ENCODE assay signal across 9 cellular contexts in genomic region chr7:123750389-123751230, GRCh38. TPM values are rescaled to one million over a fixed set of nuclear protein-coding genes. Genes with fewer than 3 reads are reported as not detected.
DNase-seq lines count a peak whose midpoint lies in the region; ATAC-seq and TF ChIP-seq lines count a peak whose summit lies in the region.
"Had no signal": no experiment of that assay in that cellular context is flagged by ENCODE, and none has a peak within 500 bp of the region (broad histone marks: within the 10 kb centered on the region; RNA-seq: fewer than 3 reads in every experiment).

No MANE protein-coding gene starts in this region.

- H3K4me3 ChIP-seq in cardiac muscle cell (peak overlapping the region; percentile 93), right cardiac atrium (ENCODE audit: low read length) (no peak overlapping the region), hepatocyte (peak overlapping the region; percentile 53), testis (no peak overlapping the region)

- no peak for ATAC-seq in right cardiac atrium

- peaks cover 18% of the 10 kb centered on the region for H4K20me1 ChIP-seq in hepatocyte (ENCODE audit: insufficient read depth, poor library complexity, severe bottlenecking)

- H3K79me2 ChIP-seq in hepatocyte, result peaks cover 50% of the 10 kb centered on the region

- H3K27me3 ChIP-seq in cardiac muscle cell (no peaks in the 10 kb centered on the region), right cardiac atrium (ENCODE audit: control insufficient read depth, insufficient read depth) (no peaks in the 10 kb centered on the region), hepatocyte (no peaks in the 10 kb centered on the region), testis (no peaks in the 10 kb centered on the region)

- in situ Hi-C loops in ACHN (cut with HindIII; ENCODE audit: low pct_ligation_motif_present, low pct_unique_long_range_greater_than_20kb, low sequenced_read_pairs), result no loop called here

- H3K9me2 ChIP-seq in hepatocyte (replicated peaks; ENCODE audit: insufficient read depth), result no peaks in the 10 kb centered on the region

- no peak for DNase-seq in cardiac muscle cell (ENCODE audit: low read depth in 1 of 2, low spot score in 1 of 2)
- DNase-seq in right cardiac atrium, result no peak
- DNase-seq in RKO (ENCODE audit: low spot score), result peak; percentile 37
- no peak for DNase-seq in hepatocyte (ENCODE audit: low spot score)
- DNase-seq in testis, result no peak
- no peak for DNase-seq in ACHN
- DNase-seq in T-helper 2 cell, result no peak
- no peak for DNase-seq in NCI-H2196 treated with DMSO at 0.1 percent for 48 hours (lab: John Stamatoyannopoulos, UW; ENCODE audit: unreplicated experiment)
- DNase-seq: DMS79 had no signal

- H3K9me3 ChIP-seq in cardiac muscle cell (ENCODE audit: low read depth) (no peaks in the 10 kb centered on the region), right cardiac atrium (ENCODE audit: control insufficient read depth, low read length) (no peaks in the 10 kb centered on the region), hepatocyte (ENCODE audit: low read depth) (no peaks in the 10 kb centered on the region), testis (no peaks in the 10 kb centered on the region)

- H3K36me3 ChIP-seq in cardiac muscle cell (no peaks in the 10 kb centered on the region), hepatocyte (replicated peaks; ENCODE audit: insufficient read depth, low read depth) (no peaks in the 10 kb centered on the region), testis (ENCODE audit: low read depth, missing control alignments) (no peaks in the 10 kb centered on the region)

- peaks cover 37% of the 10 kb centered on the region for H3K4me1 ChIP-seq in cardiac muscle cell (ENCODE audit: low read depth)
- H3K4me1 ChIP-seq in right cardiac atrium (ENCODE audit: control insufficient read depth, insufficient read depth, low read length), result no peaks in the 10 kb centered on the region
- peaks cover 19% of the 10 kb centered on the region for H3K4me1 ChIP-seq in hepatocyte (ENCODE audit: insufficient read depth)
- H3K4me1 ChIP-seq in testis, result peaks cover 22% of the 10 kb centered on the region

- no peak overlapping the region for H2AFZ ChIP-seq in hepatocyte

- peak overlapping the region; percentile 82 for H3K4me2 ChIP-seq in hepatocyte

- TF ChIP-seq POLR2A in testis (IDR thresholded peaks at IDR 0.05), result no peak

- 92% methylated on average over 2 of the region's 2 CpGs for WGBS in right cardiac atrium
- WGBS in hepatocyte (ENCODE audit: low lambda C conversion rate, missing lambda C conversion rate), result 89% methylated on average over 2 of the region's 2 CpGs
- 72 to 83% methylated on average over 2 of the region's 2 CpGs for WGBS in testis, 2 donors

- TF ChIP-seq CTCF in cardiac muscle cell (IDR thresholded peaks at IDR 0.05; ENCODE audit: low read depth, low read length) (no peak), hepatocyte (IDR thresholded peaks at IDR 0.05; ENCODE audit: poor library complexity) (no peak), testis (IDR thresholded peaks at IDR 0.05) (no peak)

- intact Hi-C loops in right cardiac atrium (cut with DNase I) (no loop called here), testis (cut with DNase I; ENCODE audit: low total_unique reads) (no loop called here)

- H3K27ac ChIP-seq in cardiac muscle cell, result peak overlapping the region; percentile 99
- no peak overlapping the region for H3K27ac ChIP-seq in right cardiac atrium (ENCODE audit: low read length)
- H3K27ac ChIP-seq in hepatocyte, result peak overlapping the region; percentile 98
- H3K27ac ChIP-seq in testis, result peak overlapping the region; percentile 22 to 98

RNA-seq across cellular contexts. Expression of gene WASL, which starts 1.8 kb away (rescaled TPM):
- total RNA-seq in cardiac muscle cell (19.7 and 25.7 TPM in 2 replicates), right cardiac atrium (10 to 100 TPM; 24.7 to 32.5 (median 28.6) TPM), hepatocyte (41.9 and 48.9 TPM in 2 replicates), testis (10 to 100 TPM; 62.6 to 69.3 TPM)
- polyA plus RNA-seq in cardiac muscle cell (36.8 and 45.4 TPM in 2 replicates), right cardiac atrium (16.9 TPM), hepatocyte (29.0 and 36.8 TPM in 2 replicates), testis (ENCODE audit: insufficient read depth, low read depth, low replicate concordance) (43.3 TPM)

Comparison
In these comparisons a context has a peak if more than half of its experiments do, and no peak if none do; other contexts are left out.
1. H3K4me3 ChIP-seq: peak in cardiac muscle cell (single experiment) and hepatocyte (single experiment); none in right cardiac atrium (single experiment) and testis (0 of 2).